ENCODE assay signal across 1 cellular context in the genomic region with DNA sequence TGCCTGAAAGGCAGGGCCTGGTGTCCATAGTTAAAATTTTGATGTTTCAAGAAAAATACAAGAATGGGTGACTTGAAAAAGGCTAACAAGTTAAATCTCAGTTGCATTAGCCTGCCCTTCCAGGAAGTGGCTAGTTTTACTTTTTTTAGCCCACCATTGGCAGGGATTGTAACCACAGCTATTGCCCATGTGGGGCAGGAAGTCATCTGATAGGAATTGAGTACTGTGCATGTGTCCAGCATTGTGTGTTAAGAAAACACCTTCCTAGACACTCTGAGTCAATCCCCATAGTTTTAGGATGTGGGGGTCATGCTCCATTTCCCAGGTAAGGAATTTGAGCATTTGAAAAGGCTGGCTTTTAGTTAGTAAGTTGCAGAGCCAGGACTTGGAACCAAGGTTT.
TF ChIP-seq lines count a peak whose summit lies in the region.

No MANE protein-coding gene starts in this region.

TF ChIP-seq in HepG2, 621 proteins besides CTCF, POLR2A, EP300 and RAD21:
- no peak for TF ChIP-seq ZNF253 (CRISPR knock-in tag; IDR thresholded peaks at IDR 0.05; ENCODE audit: borderline replicate concordance)
- TF ChIP-seq ZNF562 (CRISPR knock-in tag; IDR thresholded peaks at IDR 0.05; ENCODE audit: borderline replicate concordance) = no peak
- TF ChIP-seq SP5 (CRISPR knock-in tag; IDR thresholded peaks at IDR 0.05; ENCODE audit: borderline replicate concordance, low read depth) = no peak
- no peak for TF ChIP-seq ZNF564 (CRISPR knock-in tag; IDR thresholded peaks at IDR 0.05)
- TF ChIP-seq KAT2B (IDR thresholded peaks at IDR 0.05; ENCODE audit: borderline replicate concordance, low read depth, low read length) = no peak
- no peak for TF ChIP-seq MATR3 (CRISPR knock-in tag; IDR thresholded peaks at IDR 0.05)
- TF ChIP-seq RFX3 (CRISPR knock-in tag; IDR thresholded peaks at IDR 0.05) = no peak
- no peak for TF ChIP-seq FOXP1 (IDR thresholded peaks at IDR 0.05)
- no peak for TF ChIP-seq FOXP1 (CRISPR knock-in tag; IDR thresholded peaks at IDR 0.05)
- no peak for TF ChIP-seq ZNF20 (CRISPR knock-in tag; IDR thresholded peaks at IDR 0.05)
- TF ChIP-seq, protein P1, sequence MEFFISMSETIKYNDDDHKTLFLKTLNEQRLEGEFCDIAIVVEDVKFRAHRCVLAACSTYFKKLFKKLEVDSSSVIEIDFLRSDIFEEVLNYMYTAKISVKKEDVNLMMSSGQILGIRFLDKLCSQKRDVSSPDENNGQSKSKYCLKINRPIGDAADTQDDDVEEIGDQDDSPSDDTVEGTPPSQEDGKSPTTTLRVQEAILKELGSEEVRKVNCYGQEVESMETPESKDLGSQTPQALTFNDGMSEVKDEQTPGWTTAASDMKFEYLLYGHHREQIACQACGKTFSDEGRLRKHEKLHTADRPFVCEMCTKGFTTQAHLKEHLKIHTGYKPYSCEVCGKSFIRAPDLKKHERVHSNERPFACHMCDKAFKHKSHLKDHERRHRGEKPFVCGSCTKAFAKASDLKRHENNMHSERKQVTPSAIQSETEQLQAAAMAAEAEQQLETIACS (CRISPR knock-in tag; IDR thresholded peaks at IDR 0.05) = no peak
- no peak for TF ChIP-seq ZNF446 (CRISPR knock-in tag; IDR thresholded peaks at IDR 0.05)
- TF ChIP-seq, protein P2, sequence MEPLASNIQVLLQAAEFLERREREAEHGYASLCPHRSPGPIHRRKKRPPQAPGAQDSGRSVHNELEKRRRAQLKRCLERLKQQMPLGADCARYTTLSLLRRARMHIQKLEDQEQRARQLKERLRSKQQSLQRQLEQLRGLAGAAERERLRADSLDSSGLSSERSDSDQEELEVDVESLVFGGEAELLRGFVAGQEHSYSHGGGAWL (CRISPR knock-in tag; IDR thresholded peaks at IDR 0.05) = no peak
- TF ChIP-seq MAFF (IDR thresholded peaks at IDR 0.05; ENCODE audit: low read depth, low read length) = no peak
- TF ChIP-seq CBX5 (CRISPR knock-in tag; IDR thresholded peaks at IDR 0.05; ENCODE audit: borderline replicate concordance) = no peak
- TF ChIP-seq, protein P3, sequence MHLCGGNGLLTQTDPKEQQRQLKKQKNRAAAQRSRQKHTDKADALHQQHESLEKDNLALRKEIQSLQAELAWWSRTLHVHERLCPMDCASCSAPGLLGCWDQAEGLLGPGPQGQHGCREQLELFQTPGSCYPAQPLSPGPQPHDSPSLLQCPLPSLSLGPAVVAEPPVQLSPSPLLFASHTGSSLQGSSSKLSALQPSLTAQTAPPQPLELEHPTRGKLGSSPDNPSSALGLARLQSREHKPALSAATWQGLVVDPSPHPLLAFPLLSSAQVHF (CRISPR knock-in tag; IDR thresholded peaks at IDR 0.05) = no peak
- TF ChIP-seq SMARCC2 (IDR thresholded peaks at IDR 0.05) = no peak
